ENCODE assay signal across 9 cellular contexts in genomic region chr12:76927170-76927784, GRCh38. TPM values are rescaled to one million over a fixed set of nuclear protein-coding genes. Genes with fewer than 3 reads are reported as not detected.
DNase-seq lines count a peak whose midpoint lies in the region; ATAC-seq, FAIRE-seq and TF ChIP-seq lines count a peak whose summit lies in the region.
"Had no signal": no experiment of that assay in that cellular context is flagged by ENCODE, and none has a peak within 500 bp of the region (broad histone marks: within the 10 kb centered on the region; RNA-seq: fewer than 3 reads in every experiment).

No MANE protein-coding gene starts in this region.

- H3K27ac Mint-ChIP-seq in nephron = no peak overlapping the region

- H3K79me2 ChIP-seq in mammary epithelial cell (ENCODE audit: insufficient read depth, low read length) = no peaks in the 10 kb centered on the region

- intact Hi-C loops in mammary epithelial cell (cut with micrococcal nuclease) = loop anchor here (1.0 to 10.0 kb wide), 5 partner anchors 50 to 306 kb away; no protein-coding TSS in a partner anchor

- WGBS in mammary epithelial cell (ENCODE audit: low coverage, missing lambda C conversion rate) = 50% methylated on average over 2 of the region's 2 CpGs

- no peak overlapping the region for H2AFZ ChIP-seq in mammary epithelial cell (ENCODE audit: low read depth, low read length)

- in situ Hi-C loops in mammary epithelial cell (cut with MboI; ENCODE audit: low sequenced_read_pairs in 2 of 2) = no loop called here

- FAIRE-seq in frontal cortex (lab: Jason Lieb, UNC) = no peak
- FAIRE-seq: colon had no signal

- no peaks in the 10 kb centered on the region for H3K9me3 ChIP-seq in mammary epithelial cell (replicated peaks; ENCODE audit: insufficient read depth, low read length)

- H3K4me3 Mint-ChIP-seq in nephron = no peak overlapping the region

- dilution Hi-C loops in mammary epithelial cell (cut with HindIII; ENCODE audit: low sequenced_read_pairs) = no loop called here

- no peaks in the 10 kb centered on the region for H3K36me3 ChIP-seq in mammary epithelial cell (ENCODE audit: insufficient read depth, low read length)

- no peak overlapping the region for H3K4me2 ChIP-seq in mammary epithelial cell (ENCODE audit: insufficient read depth, low read depth, low read length)

- H4K20me1 ChIP-seq in mammary epithelial cell (ENCODE audit: insufficient read depth, low read length) = no peaks in the 10 kb centered on the region

- no peak overlapping the region for H3K27ac ChIP-seq in mammary epithelial cell (ENCODE audit: insufficient read depth, low read depth, low read length)

- no peaks in the 10 kb centered on the region for H3K36me3 Mint-ChIP-seq in nephron (ENCODE audit: low read depth)

- peak; percentile 64 for TF ChIP-seq CTCF in AG10803 (conservative IDR thresholded peaks at IDR 0.05; ENCODE audit: low read length)
- peak; percentile 65 to 80 for TF ChIP-seq CTCF in mammary epithelial cell (conservative IDR thresholded peaks at IDR 0.05 in 1 of 2, IDR thresholded peaks at IDR 0.05 in 1 of 2; ENCODE audit: extremely low read depth in 1 of 2, insufficient read depth in 1 of 2, low read depth in 1 of 2, low read length in 2 of 2)
- TF ChIP-seq CTCF in nephron (IDR thresholded peaks at IDR 0.05; ENCODE audit: unreplicated experiment in 3 of 3) = peak in 2 of 3 experiments; percentile 17 to 30

- no peaks in the 10 kb centered on the region for H3K27me3 Mint-ChIP-seq in nephron (ENCODE audit: low read depth)

- H3K9ac ChIP-seq in mammary epithelial cell (ENCODE audit: insufficient read depth, low read length) = no peak overlapping the region

- CTCF ChIA-PET in mammary epithelial cell (lab: Charles Lee; ENCODE audit: low non-redundant PET) = no interaction called here

- no peaks in the 10 kb centered on the region for H3K4me1 ChIP-seq in mammary epithelial cell (ENCODE audit: insufficient read depth, low read length)

- peaks cover 3% of the 10 kb centered on the region for H3K9me3 Mint-ChIP-seq in nephron

- peaks cover 14% of the 10 kb centered on the region for H3K4me1 Mint-ChIP-seq in nephron

- no peak for ATAC-seq in HG03521 (IDR thresholded peaks at IDR 0.05; ENCODE audit: unreplicated experiment)

- H3K4me3 ChIP-seq in AG10803 (ENCODE audit: low read length) (no peak overlapping the region), mammary epithelial cell (replicated peaks in 1 of 3; ENCODE audit: insufficient read depth in 1 of 3, low read depth in 2 of 3, low read length in 3 of 3) (no peak overlapping the region)

- H3K27me3 ChIP-seq in mammary epithelial cell (ENCODE audit: insufficient read depth, low read length) = no peaks in the 10 kb centered on the region

- DNase-seq in AG10803 (ENCODE audit: low read depth) (peak; percentile 55), GM19240 (ENCODE audit: insufficient read length, low spot score) (peak; percentile 2), NCI-H524 (lab: John Stamatoyannopoulos, UW) (peak; percentile 89 to 92), mammary epithelial cell (peak; percentile 25), putamen (ENCODE audit: low spot score) (no peak), frontal cortex (ENCODE audit: low spot score in 2 of 2) (no peak)

- no TSS peak for BruUV-seq in mammary epithelial cell (replicated peaks; lab: Mats Ljungman, UMichigan)

RNA-seq across cellular contexts. Expression of gene CSRP2, which starts 48.5 kb away (rescaled TPM):
- total RNA-seq in mammary epithelial cell (10 to 100 TPM; 21.0 to 45.9 TPM), frontal cortex (298 TPM)
- polyA plus RNA-seq in mammary epithelial cell = 41.8 TPM
- polyA minus RNA-seq in mammary epithelial cell = 18.7 TPM

Comparison
In these comparisons a context has a peak if more than half of its experiments do, and no peak if none do; other contexts are left out.
1. DNase-seq: peak in AG10803 (single experiment), GM19240 (single experiment), NCI-H524 (2 of 2) and mammary epithelial cell (single experiment); none in putamen (single experiment) and frontal cortex (0 of 2).
2. Peak in every context shown above with its lines, with median percentiles within 50 percentile points of each other: CTCF ChIP-seq.